In the genomic region with DNA sequence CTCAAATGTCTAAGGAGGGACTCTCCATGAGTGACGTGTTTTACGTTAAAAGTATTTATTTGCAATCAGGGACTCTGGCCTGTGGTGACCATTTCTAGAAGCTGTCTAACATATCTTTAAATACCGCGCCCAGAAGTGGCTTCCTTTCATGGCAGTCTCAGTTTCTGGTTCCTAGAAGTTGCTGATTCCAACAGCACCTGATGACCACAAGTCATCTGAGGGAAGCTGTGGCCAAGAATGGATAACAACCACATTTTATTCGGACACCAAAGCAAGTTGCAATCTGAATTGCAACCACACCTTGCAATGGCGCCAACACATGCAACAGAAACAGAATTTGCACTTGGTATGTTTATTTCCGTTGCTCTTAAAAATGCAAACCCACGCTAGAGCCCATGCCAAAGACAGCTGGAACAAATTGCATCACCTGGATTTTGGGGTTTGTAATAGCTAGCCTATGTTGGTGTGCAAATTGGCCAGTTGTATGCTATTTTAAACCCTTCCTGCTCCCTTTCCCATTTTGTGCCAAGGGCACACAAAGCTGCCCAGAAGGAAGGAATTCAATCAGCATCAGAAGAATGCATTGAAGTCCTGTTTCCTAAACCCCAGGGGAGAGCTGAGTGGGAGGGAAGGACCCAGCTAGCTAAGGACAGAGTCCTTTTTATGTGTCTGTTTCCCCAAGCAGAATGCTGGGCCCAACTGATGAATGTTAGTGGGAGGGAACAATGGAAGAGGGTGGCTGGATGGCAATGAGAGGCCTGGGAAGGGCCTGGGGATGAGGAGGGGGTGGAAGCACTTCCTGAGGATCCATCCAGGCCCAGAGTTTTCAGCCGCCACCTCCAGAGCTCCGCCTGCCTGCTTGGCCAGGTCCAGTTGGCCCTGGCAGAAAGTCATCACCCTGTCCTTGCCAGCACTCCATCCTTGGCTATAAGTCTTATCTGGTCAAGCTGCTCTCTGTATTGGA, we compare ENCODE assay signal across 20 cellular contexts. TPM values are rescaled to one million over a fixed set of nuclear protein-coding genes. Genes with fewer than 3 reads are reported as not detected.
DNase-seq lines count a peak whose midpoint lies in the region; ATAC-seq and TF ChIP-seq lines count a peak whose summit lies in the region.
"Had no signal": no experiment of that assay in that cellular context is flagged by ENCODE, and none has a peak within 500 bp of the region (broad histone marks: within the 10 kb centered on the region; RNA-seq: fewer than 3 reads in every experiment).

No MANE protein-coding gene starts in this region.

- H3K36me3 ChIP-seq in breast epithelium, result no peaks in the 10 kb centered on the region
- H3K36me3 ChIP-seq: brain microvascular endothelial cell, esophagus squamous epithelium, sigmoid colon had no signal

- H3K27ac ChIP-seq in breast epithelium, result peak overlapping the region; percentile 63 to 80
- H3K27ac ChIP-seq: brain microvascular endothelial cell, esophagus squamous epithelium, hepatocyte, sigmoid colon, testis had no signal

- no peaks in the 10 kb centered on the region for H3K4me1 ChIP-seq in breast epithelium
- H3K4me1 ChIP-seq: esophagus squamous epithelium, sigmoid colon, testis had no signal

- intact Hi-C loops in breast epithelium (cut with DNase I; ENCODE audit: low total_unique reads), result no loop called here

- peak in 1 of 3 donors; percentile 57 for TF ChIP-seq CTCF in breast epithelium (IDR thresholded peaks at IDR 0.05)

- DNase-seq in G401 (ENCODE audit: low spot score), result peak; percentile 84
- peak; percentile 9 for DNase-seq in LHCN-M2 (ENCODE audit: low read depth)
- DNase-seq in breast epithelium (ENCODE audit: low spot score in 2 of 2), result peak in 1 of 2 donors; percentile 80
- peak; percentile 58 for DNase-seq in myocyte (ENCODE audit: low read depth)
- DNase-seq in NOMO-1 (lab: John Stamatoyannopoulos, UW; ENCODE audit: unreplicated experiment in 2 of 2), result no peak
- no peak for DNase-seq in activated effector memory CD4-positive, alpha-beta T cell treated with Interleukin-2 at 50 U/mL for 16 hours
- DNase-seq: activated CD4-positive, alpha-beta T cell treated with anti-CD3 and anti-CD28 coated beads for 36 hours; activated CD8-positive, alpha-beta memory T cell treated with anti-CD3 and anti-CD28 coated beads, Interleukin-2, amount 50 U/mL, for 48 hours; activated naive CD4-positive, alpha-beta T cell treated with anti-CD3 and anti-CD28 coated beads, Interleukin-2, amount 10 ng/mL, durations not matched to agents 7 days and 5 days; brain microvascular endothelial cell; DMS 273 treated with DMSO at 0.1 percent for 48 hours; esophagus squamous epithelium; NCI-H1048; NCI-H82; Right ventricle myocardium superior; sigmoid colon; testis had no signal

- TF ChIP-seq POLR2A in breast epithelium (IDR thresholded peaks at IDR 0.05), result no peak

- H3K27me3 ChIP-seq in breast epithelium, result no peaks in the 10 kb centered on the region
- H3K27me3 ChIP-seq: brain microvascular endothelial cell, esophagus squamous epithelium, hepatocyte, sigmoid colon, testis had no signal

- no peaks in the 10 kb centered on the region for H3K9me3 ChIP-seq in breast epithelium
- H3K9me3 ChIP-seq: esophagus squamous epithelium, sigmoid colon, testis had no signal

- ATAC-seq in GM19395 (IDR thresholded peaks at IDR 0.05; ENCODE audit: unreplicated experiment) (no peak), GM21528 (IDR thresholded peaks at IDR 0.05; ENCODE audit: low FRiP score, unreplicated experiment) (no peak)
- ATAC-seq: activated CD4-positive, alpha-beta T cell treated with anti-CD3 and anti-CD28 coated beads for 36 hours had no signal

- in situ Hi-C loops in G401 (cut with HindIII; ENCODE audit: low sequenced_read_pairs), result no loop called here

- peak overlapping the region in 1 of 3 donors; percentile 12 for H3K4me3 ChIP-seq in breast epithelium
- H3K4me3 ChIP-seq: esophagus squamous epithelium, hepatocyte, sigmoid colon, testis had no signal

RNA-seq across cellular contexts. Expression of a gene that starts 32.9 kb away (rescaled TPM):
- 42.5 and 51.1 TPM in 2 replicates for total RNA-seq in G401 (2014; rRNA removed; shearing (Covaris generic))
- 36.1 and 37.6 TPM in 2 replicates for total RNA-seq in LHCN-M2 (2014; rRNA removed)
- polyA plus RNA-seq in LHCN-M2 (2012), result 13.7 TPM
- total RNA-seq in breast epithelium, result 10 to 100 TPM; 22.4 to 42.0 (median 29.2) TPM
- 28.9 TPM in 2 replicates for total RNA-seq in myocyte
- polyA plus RNA-seq in myocyte (2012), result 28.3 TPM

Comparison
In these comparisons a context has a peak if more than half of its experiments do, and no peak if none do; other contexts are left out.
1. DNase-seq: peak in G401 (single experiment), LHCN-M2 (single experiment) and myocyte (single experiment); none in NOMO-1 (0 of 2) and activated effector memory CD4-positive, alpha-beta T cell treated with Interleukin-2 at 50 U/mL for 16 hours (single experiment).